Comparison of ENCODE assay signal across 19 cellular contexts in genomic region chr17:14738652-14738988, GRCh38.
DNase-seq lines count a peak whose midpoint lies in the region; ATAC-seq, FAIRE-seq and TF ChIP-seq lines count a peak whose summit lies in the region.
"Had no signal": no experiment of that assay in that cellular context is flagged by ENCODE, and none has a peak within 500 bp of the region (broad histone marks: within the 10 kb centered on the region; RNA-seq: fewer than 3 reads in every experiment).

No MANE protein-coding gene starts in this region.

- H3K23ac ChIP-seq in trophoblast cell (ENCODE audit: low read length): no peak overlapping the region
- H3K23ac ChIP-seq in H9 (ENCODE audit: insufficient read length, low read depth, low read length): no peak overlapping the region

- no peak overlapping the region for H2BK15ac ChIP-seq in H9 (ENCODE audit: low read depth, low read length)

- peaks cover 6% of the 10 kb centered on the region for H3K4me1 ChIP-seq in astrocyte (ENCODE audit: insufficient read depth, low read length)
- no peaks in the 10 kb centered on the region for H3K4me1 ChIP-seq in hepatocyte (ENCODE audit: insufficient read depth)
- peaks cover 10 to 15% of the 10 kb centered on the region in 2 experiments for H3K4me1 ChIP-seq in trophoblast cell (ENCODE audit: control insufficient read depth in 1 of 2, insufficient read depth in 2 of 2, low read length in 2 of 2)
- no peaks in the 10 kb centered on the region; the same call in 1 of the 2 replicates for H3K4me1 ChIP-seq in H9 (ENCODE audit: insufficient read depth, low read length)
- H3K4me1 ChIP-seq in gastrocnemius medialis: no peaks in the 10 kb centered on the region
- H3K4me1 ChIP-seq: ascending aorta, gastroesophageal sphincter, parathyroid adenoma had no signal

- H3K27ac Mint-ChIP-seq in CD14-positive monocyte (peak overlapping the region; percentile 97 to 100 (median 99)), astrocyte (ENCODE audit: unreplicated experiment) (no peak overlapping the region), H9 (no peak overlapping the region)
- H3K27ac Mint-ChIP-seq: CD8-positive, alpha-beta T cell had no signal

- WGBS in hepatocyte (ENCODE audit: low lambda C conversion rate, missing lambda C conversion rate): 97% methylated on average over 7 of the region's 7 CpGs
- WGBS in trophoblast cell (ENCODE audit: extremely low coverage, insufficient coverage, insufficient read length): no CpG with 5 or more reads among the region's 7 CpGs
- WGBS in H9 (ENCODE audit: extremely low coverage, insufficient read length, low lambda C conversion rate): no CpG with 5 or more reads among the region's 7 CpGs

- no peak overlapping the region for H4K12ac ChIP-seq in trophoblast cell (ENCODE audit: low read depth, low read length)

- H3K27ac ChIP-seq in astrocyte (ENCODE audit: low read depth, low read length): peak overlapping the region; percentile 59
- H3K27ac ChIP-seq in hepatocyte: peak overlapping the region; percentile 26
- peak overlapping the region; percentile 36 for H3K27ac ChIP-seq in trophoblast cell (ENCODE audit: low read depth, low read length)
- H3K27ac ChIP-seq in H9 (ENCODE audit: insufficient read length, low read depth, low read length): no peak overlapping the region
- H3K27ac ChIP-seq in gastrocnemius medialis: peak overlapping the region in 2 of 4 donors; percentile 45 to 58
- H3K27ac ChIP-seq: ascending aorta, gastroesophageal sphincter, parathyroid adenoma had no signal

- H3K4me3 Mint-ChIP-seq in CD14-positive monocyte: peak overlapping the region in 1 of 2 donors; percentile 42
- H3K4me3 Mint-ChIP-seq in astrocyte (ENCODE audit: unreplicated experiment): no peak overlapping the region
- H3K4me3 Mint-ChIP-seq in H9: no peak overlapping the region
- H3K4me3 Mint-ChIP-seq: CD8-positive, alpha-beta T cell had no signal

- H4K91ac ChIP-seq in trophoblast cell (ENCODE audit: low read depth, low read length) (peak overlapping the region; percentile 53), H9 (ENCODE audit: insufficient read length, low read depth, low read length) (no peak overlapping the region)

- H2AK5ac ChIP-seq in trophoblast cell (ENCODE audit: low read length): no peak overlapping the region
- H2AK5ac ChIP-seq in H9 (ENCODE audit: insufficient read length, low read length): no peak overlapping the region

- TF ChIP-seq POLR2A in gastrocnemius medialis (IDR thresholded peaks at IDR 0.05): no peak

- no peak overlapping the region for H4K5ac ChIP-seq in H9 (ENCODE audit: insufficient read length, low read depth, low read length)

- in situ Hi-C loops in gastrocnemius medialis (cut with MboI; ENCODE audit: low sequenced_read_pairs in 4 of 4): no loop called here

- no peak overlapping the region for H3K18ac ChIP-seq in trophoblast cell (ENCODE audit: low read length)
- no peak overlapping the region for H3K18ac ChIP-seq in H9 (ENCODE audit: insufficient read length, low read depth, low read length)

- H3K14ac ChIP-seq in trophoblast cell (ENCODE audit: low read length) (peak overlapping the region; percentile 4), H9 (ENCODE audit: insufficient read depth, low read length) (no peak overlapping the region)

- intact Hi-C loops in CD14-positive monocyte (cut with micrococcal nuclease): loop anchor here (10.0 kb wide), 2 partner anchors 134 to 434 kb away; partner anchors contain the start of gene HS3ST3B1 (in 1 of the 2)
- intact Hi-C loops in gastrocnemius medialis (cut with DNase I; ENCODE audit: low total_unique reads): no loop called here

- no peak overlapping the region for H4K8ac ChIP-seq in trophoblast cell (ENCODE audit: low read depth, low read length)
- no peak overlapping the region for H4K8ac ChIP-seq in H9 (replicated peaks; ENCODE audit: insufficient read length, low read depth, low read length)

- H2BK20ac ChIP-seq in H9 (ENCODE audit: low read depth, low read length, poor library complexity, severe bottlenecking): no peak overlapping the region

- H2AFZ ChIP-seq in astrocyte (ENCODE audit: low read depth, low read length): no peak overlapping the region
- H2AFZ ChIP-seq in hepatocyte: no peak overlapping the region
- H2AFZ ChIP-seq in trophoblast cell (ENCODE audit: insufficient read depth, low read length, poor library complexity): no peak overlapping the region
- no peak overlapping the region for H2AFZ ChIP-seq in H9 (ENCODE audit: low read length)
- H2AFZ ChIP-seq: parathyroid adenoma had no signal

- H3K9me3 ChIP-seq in astrocyte (ENCODE audit: insufficient read depth, low read depth, low read length) (no peaks in the 10 kb centered on the region), hepatocyte (ENCODE audit: low read depth) (no peaks in the 10 kb centered on the region), trophoblast cell (ENCODE audit: insufficient read depth, low read depth, low read length) (peaks cover 3% of the 10 kb centered on the region), H9 (ENCODE audit: control insufficient read depth, low read depth, low read length) (no peaks in the 10 kb centered on the region), gastrocnemius medialis (no peaks in the 10 kb centered on the region)
- H3K9me3 ChIP-seq: ascending aorta, gastroesophageal sphincter had no signal

- H3K27me3 ChIP-seq in astrocyte (ENCODE audit: insufficient read depth, low read length) (no peaks in the 10 kb centered on the region), hepatocyte (no peaks in the 10 kb centered on the region), trophoblast cell (ENCODE audit: insufficient read depth, low read length) (no peaks in the 10 kb centered on the region), H9 (ENCODE audit: insufficient read depth, low read length) (no peaks in the 10 kb centered on the region), gastrocnemius medialis (no peaks in the 10 kb centered on the region)
- H3K27me3 ChIP-seq: ascending aorta, gastroesophageal sphincter had no signal

- H3K4ac ChIP-seq in trophoblast cell (ENCODE audit: low read depth, low read length) (peak overlapping the region; percentile 19), H9 (ENCODE audit: low read depth, low read length) (no peak overlapping the region)

- TF ChIP-seq CTCF in CD14-positive monocyte (IDR thresholded peaks at IDR 0.05) (no peak), astrocyte (IDR thresholded peaks at IDR 0.05; ENCODE audit: insufficient read depth, low read depth, low read length) (no peak), hepatocyte (IDR thresholded peaks at IDR 0.05; ENCODE audit: poor library complexity) (no peak), omental fat pad (IDR thresholded peaks at IDR 0.05) (no peak), H9 (conservative IDR thresholded peaks at IDR 0.05) (no peak), gastrocnemius medialis (IDR thresholded peaks at IDR 0.05 in 4 of 5, conservative IDR thresholded peaks at IDR 0.05 in 1 of 5) (no peak)

- H4K20me1 ChIP-seq in astrocyte (ENCODE audit: insufficient read depth, low read length): no peaks in the 10 kb centered on the region
- H4K20me1 ChIP-seq in hepatocyte (ENCODE audit: insufficient read depth, poor library complexity, severe bottlenecking): no peaks in the 10 kb centered on the region
- no peaks in the 10 kb centered on the region for H4K20me1 ChIP-seq in H9 (ENCODE audit: control insufficient read depth, insufficient read depth, insufficient read length)

- H3T11ph ChIP-seq in H9 (ENCODE audit: low read length): no peak overlapping the region

- no peak for DNase-seq in CD14-positive monocyte (ENCODE audit: low spot score)
- DNase-seq in astrocyte (ENCODE audit: low read depth): no peak
- no peak for DNase-seq in hepatocyte (ENCODE audit: low spot score)
- DNase-seq in trophoblast cell: peak in 1 of 2 donors; percentile 20
- DNase-seq in omental fat pad (ENCODE audit: low spot score): no peak
- DNase-seq in H9: no peak
- no peak for DNase-seq in activated CD4-positive, alpha-beta T cell treated with anti-CD3 and anti-CD28 coated beads, Interleukin-2, amount 50 U/mL, for 1 hour
- no peak for DNase-seq in gastrocnemius medialis
- DNase-seq: ACHN; activated CD4-positive, alpha-beta T cell treated with anti-CD3 and anti-CD28 coated beads for 48 hours; activated CD8-positive, alpha-beta memory T cell treated with anti-CD3 and anti-CD28 coated beads, Interleukin-2, amount 50 U/mL, for 4 hours; CD8-positive, alpha-beta T cell; DMS79 treated with DMSO at 0.1 percent for 48 hours; stimulated activated CD8-positive, alpha-beta memory T cell treated with anti-CD3 and anti-CD28 coated beads, Interleukin-4, amount 100 ng/mL, for 48 hours had no signal

- H3K36me3 ChIP-seq in astrocyte (ENCODE audit: insufficient read depth, low read length) (no peaks in the 10 kb centered on the region), hepatocyte (replicated peaks; ENCODE audit: insufficient read depth, low read depth) (no peaks in the 10 kb centered on the region), trophoblast cell (ENCODE audit: control insufficient read depth in 1 of 2, insufficient read depth in 2 of 2, low read length in 2 of 2) (no peaks in the 10 kb centered on the region), gastrocnemius medialis (no peaks in the 10 kb centered on the region)
- H3K36me3 ChIP-seq: ascending aorta, gastroesophageal sphincter had no signal

- no peaks in the 10 kb centered on the region for H3K9me2 ChIP-seq in hepatocyte (replicated peaks; ENCODE audit: insufficient read depth)

- H3K23me2 ChIP-seq in H9 (ENCODE audit: insufficient read length, low read depth, low read length, poor library complexity, severe bottlenecking): no peaks in the 10 kb centered on the region

- no peak overlapping the region for H3K4me3 ChIP-seq in astrocyte (ENCODE audit: insufficient read depth, low read depth, low read length)
- H3K4me3 ChIP-seq in hepatocyte: no peak overlapping the region
- no peak overlapping the region for H3K4me3 ChIP-seq in trophoblast cell (ENCODE audit: low read depth, low read length)
- H3K4me3 ChIP-seq in gastrocnemius medialis: no peak overlapping the region
- H3K4me3 ChIP-seq: ascending aorta, gastroesophageal sphincter had no signal

- H3K36me3 Mint-ChIP-seq in CD14-positive monocyte: no peaks in the 10 kb centered on the region
- H3K36me3 Mint-ChIP-seq in astrocyte (ENCODE audit: low read depth, unreplicated experiment): no peaks in the 10 kb centered on the region
- H3K36me3 Mint-ChIP-seq in H9 (ENCODE audit: insufficient read depth in 1 of 3, low read depth in 3 of 3): no peaks in the 10 kb centered on the region
- H3K36me3 Mint-ChIP-seq: CD8-positive, alpha-beta T cell had no signal

- peaks cover 7% of the 10 kb centered on the region for H3K79me1 ChIP-seq in trophoblast cell (ENCODE audit: low read length)
- H3K79me1 ChIP-seq in H9 (ENCODE audit: insufficient read depth, low read depth, low read length, poor library complexity, severe bottlenecking): no peaks in the 10 kb centered on the region

- no peak for FAIRE-seq in astrocyte (lab: Jason Lieb, UNC)
- FAIRE-seq: endometrium had no signal

- H3K4me2 ChIP-seq in astrocyte (ENCODE audit: low read length): peak overlapping the region; percentile 70
- no peak overlapping the region for H3K4me2 ChIP-seq in hepatocyte
- no peak overlapping the region for H3K4me2 ChIP-seq in trophoblast cell (ENCODE audit: low read length)
- H3K4me2 ChIP-seq in H9 (ENCODE audit: insufficient read depth, insufficient read length, low read length): no peak overlapping the region

- no peak overlapping the region for H2BK5ac ChIP-seq in trophoblast cell (ENCODE audit: low read depth, low read length, poor library complexity)
- no peak overlapping the region for H2BK5ac ChIP-seq in H9 (ENCODE audit: insufficient read length, low read length)

- H3K9me3 Mint-ChIP-seq in CD14-positive monocyte (no peaks in the 10 kb centered on the region), astrocyte (ENCODE audit: unreplicated experiment) (no peaks in the 10 kb centered on the region), H9 (no peaks in the 10 kb centered on the region)
- H3K9me3 Mint-ChIP-seq: CD8-positive, alpha-beta T cell had no signal

- H3K4me1 Mint-ChIP-seq in CD14-positive monocyte (peaks cover 44% of the 10 kb centered on the region), astrocyte (ENCODE audit: low read depth, unreplicated experiment) (peaks cover 19% of the 10 kb centered on the region), H9 (peaks cover 21 to 28% of the 10 kb centered on the region in 2 experiments)

- peak overlapping the region; percentile 12 for H2BK12ac ChIP-seq in trophoblast cell (ENCODE audit: low read length)
- H2BK12ac ChIP-seq in H9 (ENCODE audit: insufficient read length, low read depth, low read length): no peak overlapping the region

- H3K27me3 Mint-ChIP-seq in CD14-positive monocyte (ENCODE audit: low read depth in 3 of 3): peaks cover 0 to 3% (median 2%) of the 10 kb centered on the region in 3 donors
- H3K27me3 Mint-ChIP-seq in astrocyte (ENCODE audit: low read depth, unreplicated experiment): no peaks in the 10 kb centered on the region
- no peaks in the 10 kb centered on the region for H3K27me3 Mint-ChIP-seq in H9 (ENCODE audit: low read depth)

- H3K79me2 ChIP-seq in astrocyte (ENCODE audit: insufficient read depth, low read length) (no peaks in the 10 kb centered on the region), hepatocyte (no peaks in the 10 kb centered on the region), trophoblast cell (ENCODE audit: control insufficient read depth, insufficient read depth, low read length, poor library complexity) (no peaks in the 10 kb centered on the region), H9 (ENCODE audit: insufficient read depth, low read length) (no peaks in the 10 kb centered on the region)
- H3K79me2 ChIP-seq: parathyroid adenoma had no signal

- H2BK120ac ChIP-seq in trophoblast cell (ENCODE audit: insufficient read depth, low read length, poor library complexity): no peak overlapping the region
- no peak overlapping the region for H2BK120ac ChIP-seq in H9 (ENCODE audit: low read depth, low read length, poor library complexity, severe bottlenecking)

- ATAC-seq in omental fat pad (ENCODE audit: low FRiP score) (no peak), gastrocnemius medialis (no peak)
- ATAC-seq: CD8-positive, alpha-beta T cell; left colon had no signal

- H3K9ac ChIP-seq in astrocyte (ENCODE audit: low read length): no peak overlapping the region
- no peak overlapping the region for H3K9ac ChIP-seq in trophoblast cell (ENCODE audit: low read length)
- H3K9ac ChIP-seq in H9 (ENCODE audit: extremely low read depth, insufficient read length, low read length): no peak overlapping the region
- H3K9ac ChIP-seq: parathyroid adenoma had no signal

- no peak overlapping the region for H3K56ac ChIP-seq in H9 (ENCODE audit: insufficient read length, low read depth, low read length)

Comparison
In these comparisons a context has a peak if more than half of its experiments do, and no peak if none do; other contexts are left out.
1. H3K27ac Mint-ChIP-seq: peak in CD14-positive monocyte (7 of 7); none in astrocyte (single experiment) and H9 (0 of 3).